In the genomic region with DNA sequence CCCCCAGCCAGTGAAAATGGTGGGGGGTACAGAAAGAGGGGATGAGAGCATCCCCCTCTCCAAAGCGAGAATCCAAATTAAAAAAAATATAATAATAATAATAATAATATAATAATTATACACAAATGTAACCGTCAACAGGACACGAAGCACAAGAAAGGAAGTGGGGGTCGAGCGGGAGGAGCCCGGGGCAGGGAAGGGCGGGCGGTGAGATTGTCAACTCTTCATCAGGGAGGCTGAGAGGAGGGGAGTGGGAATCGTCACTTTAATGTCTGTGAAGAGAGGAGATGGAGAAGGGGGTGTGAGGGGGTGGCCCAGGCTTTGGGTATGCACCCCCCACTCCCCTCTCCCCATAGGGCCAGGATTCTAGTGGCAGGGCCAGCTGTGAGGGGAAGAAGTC, we compare ENCODE assay signal across 10 cellular contexts.
"Had no signal": no experiment of that assay in that cellular context is flagged by ENCODE, and none has a peak within 500 bp of the region (broad histone marks: within the 10 kb centered on the region; RNA-seq: fewer than 3 reads in every experiment).

No MANE protein-coding gene starts in this region.

- H3K9me3 Mint-ChIP-seq: stimulated activated naive B cell treated with anti-CD40 and anti-IgM and Interleukin-4, amounts not matched to agents 10 μg/mL and 1 μg/mL and 100 μg/mL, for 72 hours; T-helper 2 cell treated with Interferon-gamma antibody and Interleukin-4, amounts not matched to agents 5 μg/mL and 100 μg/mL, for 36 hours had no signal

- DNase-seq: activated CD4-positive, alpha-beta T cell treated with anti-CD3 and anti-CD28 coated beads, Interleukin-2, amount 50 U/mL, for 1 hour; activated effector memory CD4-positive, alpha-beta T cell treated with Interleukin-2 at 50 U/mL for 16 hours; foreskin melanocyte; kidney; left ventricle myocardium superior; stimulated activated naive B cell treated with anti-CD40 and anti-IgM and Interleukin-4, amounts not matched to agents 10 μg/mL and 1 μg/mL and 100 μg/mL, for 72 hours had no signal

- H3K27me3 Mint-ChIP-seq: activated naive CD8-positive, alpha-beta T cell; stimulated activated naive B cell treated with anti-CD40 and anti-IgM and Interleukin-4, amounts not matched to agents 10 μg/mL and 1 μg/mL and 100 μg/mL, for 72 hours had no signal

- H3K36me3 ChIP-seq: ovary had no signal

- H3K27me3 ChIP-seq: ovary had no signal

- H3K4me3 ChIP-seq: ovary, skin epidermis had no signal

- H3K27ac Mint-ChIP-seq: T-helper 2 cell treated with Interferon-gamma antibody and Interleukin-4, amounts not matched to agents 5 μg/mL and 100 μg/mL, for 36 hours had no signal

- H3K9me3 ChIP-seq: ovary had no signal

- H3K4me3 Mint-ChIP-seq: activated naive CD8-positive, alpha-beta T cell; stimulated activated naive B cell treated with anti-CD40 and anti-IgM and Interleukin-4, amounts not matched to agents 10 μg/mL and 1 μg/mL and 100 μg/mL, for 72 hours; T-helper 2 cell treated with Interferon-gamma antibody and Interleukin-4, amounts not matched to agents 5 μg/mL and 100 μg/mL, for 36 hours had no signal

- ATAC-seq: left ventricle myocardium superior; stimulated activated naive B cell treated with anti-CD40 and anti-IgM and Interleukin-4, amounts not matched to agents 10 μg/mL and 1 μg/mL and 100 μg/mL, for 72 hours had no signal
